ENCODE assay signal across 10 cellular contexts in genomic region chr3:106629215-106629832, GRCh38.
A peak's percentile ranks its signal among the peaks of the same experiment; 100 is the strongest.
DNase-seq lines count a peak whose midpoint lies in the region; ATAC-seq and TF ChIP-seq lines count a peak whose summit lies in the region.
"Had no signal": no experiment of that assay in that cellular context is flagged by ENCODE, and none has a peak within 500 bp of the region (broad histone marks: within the 10 kb centered on the region; RNA-seq: fewer than 3 reads in every experiment).

No MANE protein-coding gene starts in this region.

- no peak overlapping the region for H3K9ac ChIP-seq in OCI-LY1 (ENCODE audit: low read length)

- TF ChIP-seq CTCF in DOHH2 (IDR thresholded peaks at IDR 0.05; ENCODE audit: low read depth, low read length, poor library complexity, severe bottlenecking): no peak
- no peak for TF ChIP-seq CTCF in OCI-LY1 (IDR thresholded peaks at IDR 0.05; ENCODE audit: low read length)

- H3K27ac ChIP-seq in DOHH2 (ENCODE audit: low read depth, low read length) (no peak overlapping the region), OCI-LY1 (ENCODE audit: low read depth, low read length, poor library complexity, severe bottlenecking) (peak overlapping the region; percentile 20)
- H3K27ac ChIP-seq: breast epithelium had no signal

- peak; percentile 79 for ATAC-seq in GM19452 (IDR thresholded peaks at IDR 0.05; ENCODE audit: unreplicated experiment)
- peak; percentile 65 for ATAC-seq in HG02973 (IDR thresholded peaks at IDR 0.05; ENCODE audit: unreplicated experiment)

- H3K4me2 ChIP-seq in DOHH2 (ENCODE audit: low read length) (peak overlapping the region; percentile 22; the same call in 1 of the 2 replicates), OCI-LY1 (ENCODE audit: low read length) (no peak overlapping the region)

- H3K27me3 ChIP-seq in DOHH2 (ENCODE audit: control insufficient read depth, low read length) (no peaks in the 10 kb centered on the region), OCI-LY1 (ENCODE audit: insufficient read depth, low read length) (no peaks in the 10 kb centered on the region)
- H3K27me3 ChIP-seq: breast epithelium had no signal

- H3K4me3 ChIP-seq in DOHH2 (ENCODE audit: low read length) (no peak overlapping the region), OCI-LY1 (ENCODE audit: low read depth, low read length, poor library complexity, severe bottlenecking) (no peak overlapping the region)
- H3K4me3 ChIP-seq: breast epithelium had no signal

- no peak for DNase-seq in SKM-1 (lab: John Stamatoyannopoulos, UW; ENCODE audit: unreplicated experiment)
- DNase-seq in NCI-H748 treated with DMSO at 0.1 percent for 48 hours (lab: John Stamatoyannopoulos, UW): no peak
- DNase-seq in SK-N-DZ (ENCODE audit: low spot score): no peak
- no peak for DNase-seq in NCI-H146 (lab: John Stamatoyannopoulos, UW)
- DNase-seq: stimulated activated naive CD4-positive, alpha-beta T cell had no signal

- H3F3A ChIP-seq in DOHH2 (ENCODE audit: control insufficient read depth, insufficient read depth): no peaks in the 10 kb centered on the region
- H3F3A ChIP-seq in OCI-LY1 (ENCODE audit: insufficient read depth, low read length): no peaks in the 10 kb centered on the region

- H3K9me2 ChIP-seq in DOHH2 (replicated peaks; ENCODE audit: control insufficient read depth, low read length): no peaks in the 10 kb centered on the region
- no peaks in the 10 kb centered on the region for H3K9me2 ChIP-seq in OCI-LY1 (ENCODE audit: low read depth, low read length)

- H2AFZ ChIP-seq in OCI-LY1 (ENCODE audit: low read length): no peak overlapping the region

- H3K36me3 ChIP-seq in DOHH2 (ENCODE audit: control insufficient read depth, low read length) (no peaks in the 10 kb centered on the region), OCI-LY1 (ENCODE audit: insufficient read depth, low read length) (no peaks in the 10 kb centered on the region)
- H3K36me3 ChIP-seq: breast epithelium had no signal

- H3K9me3 ChIP-seq in DOHH2 (ENCODE audit: control insufficient read depth, insufficient read depth, low read length) (peaks cover 3% of the 10 kb centered on the region), OCI-LY1 (ENCODE audit: low read length) (no peaks in the 10 kb centered on the region)

- H3K79me2 ChIP-seq in DOHH2 (ENCODE audit: control insufficient read depth, low read length) (no peaks in the 10 kb centered on the region), OCI-LY1 (ENCODE audit: insufficient read depth, low read length) (no peaks in the 10 kb centered on the region)

- H4K20me1 ChIP-seq in DOHH2 (ENCODE audit: control insufficient read depth, insufficient read depth, low read depth, low read length) (no peaks in the 10 kb centered on the region), OCI-LY1 (ENCODE audit: insufficient read depth, low read length) (no peaks in the 10 kb centered on the region)

- H3K4me1 ChIP-seq in DOHH2 (ENCODE audit: control insufficient read depth, low read length): peaks cover 18% of the 10 kb centered on the region
- H3K4me1 ChIP-seq in OCI-LY1 (ENCODE audit: insufficient read depth, low read length, severe bottlenecking): peaks cover 15% of the 10 kb centered on the region
- H3K4me1 ChIP-seq: breast epithelium had no signal
